In the genomic region with DNA sequence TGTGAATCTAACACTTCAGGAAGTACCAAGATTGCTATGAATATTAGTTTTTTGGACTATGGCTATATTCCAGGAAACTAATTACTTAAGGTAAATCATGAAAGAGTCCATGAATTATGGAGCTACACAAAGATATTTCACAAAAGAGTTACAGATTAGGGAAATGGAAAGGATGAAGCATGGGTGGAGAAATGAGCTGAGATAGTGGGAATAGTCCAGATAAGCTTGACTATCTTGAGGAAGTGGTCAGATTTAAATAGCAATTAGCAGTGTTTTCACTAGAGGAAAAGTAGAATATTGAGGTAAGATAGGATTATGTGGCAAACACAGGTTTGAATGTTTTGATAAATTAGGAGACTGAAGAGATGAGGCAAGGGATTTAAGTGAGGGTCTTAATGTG, we compare ENCODE assay signal across 22 cellular contexts. TPM values are rescaled to one million over a fixed set of nuclear protein-coding genes. Genes with fewer than 3 reads are reported as not detected.
DNase-seq lines count a peak whose midpoint lies in the region; TF ChIP-seq lines count a peak whose summit lies in the region.
"Had no signal": no experiment of that assay in that cellular context is flagged by ENCODE, and none has a peak within 500 bp of the region (broad histone marks: within the 10 kb centered on the region; RNA-seq: fewer than 3 reads in every experiment).

No MANE protein-coding gene starts in this region.

- H3K27ac ChIP-seq in ascending aorta (peak overlapping the region; percentile 68 to 80), hepatocyte (peak overlapping the region; percentile 17), suprapubic skin (peak overlapping the region; percentile 65)
- H3K27ac ChIP-seq: 22Rv1, HL-60 had no signal

- H3K27me3 ChIP-seq in ascending aorta (no peaks in the 10 kb centered on the region), hepatocyte (no peaks in the 10 kb centered on the region), suprapubic skin (no peaks in the 10 kb centered on the region)

- H3K36me3 Mint-ChIP-seq in progenitor cell of endocrine pancreas (ENCODE audit: insufficient read depth) = no peaks in the 10 kb centered on the region
- H3K36me3 Mint-ChIP-seq: naive thymus-derived CD8-positive, alpha-beta T cell; type B pancreatic cell had no signal

- TF ChIP-seq POLR2A in suprapubic skin (IDR thresholded peaks at IDR 0.05) = no peak

- TF ChIP-seq EP300 in suprapubic skin (IDR thresholded peaks at IDR 0.05) = no peak

- H3K9me3 Mint-ChIP-seq in progenitor cell of endocrine pancreas (ENCODE audit: low read depth) = peaks cover 20% of the 10 kb centered on the region

- H4K20me1 ChIP-seq in hepatocyte (ENCODE audit: insufficient read depth, poor library complexity, severe bottlenecking) = no peaks in the 10 kb centered on the region

- H3K9me3 ChIP-seq in ascending aorta (no peaks in the 10 kb centered on the region), hepatocyte (ENCODE audit: low read depth) (no peaks in the 10 kb centered on the region), suprapubic skin (no peaks in the 10 kb centered on the region)

- no peak for TF ChIP-seq CTCF in ascending aorta (IDR thresholded peaks at IDR 0.05)
- TF ChIP-seq CTCF in hepatocyte (IDR thresholded peaks at IDR 0.05; ENCODE audit: poor library complexity) = no peak
- no peak for TF ChIP-seq CTCF in suprapubic skin (IDR thresholded peaks at IDR 0.05)
- TF ChIP-seq CTCF in progenitor cell of endocrine pancreas (IDR thresholded peaks at IDR 0.05; ENCODE audit: unreplicated experiment) = no peak

- H3K4me1 ChIP-seq in ascending aorta (peaks cover 0 to 2% of the 10 kb centered on the region in 2 donors), hepatocyte (ENCODE audit: insufficient read depth) (no peaks in the 10 kb centered on the region), suprapubic skin (peaks cover 8% of the 10 kb centered on the region)

- intact Hi-C loops in ascending aorta (cut with DNase I) = loop anchor here (5.0 kb wide), 1 partner anchor 40 kb away; a partner anchor contains a TSS

- DNase-seq in DMS53 (lab: John Stamatoyannopoulos, UW) (peak; percentile 39), DMS53 treated with DMSO at 0.1 percent for 48 hours (lab: John Stamatoyannopoulos, UW; ENCODE audit: unreplicated experiment) (no peak), ascending aorta (ENCODE audit: low spot score in 2 of 2) (no peak), hepatocyte (ENCODE audit: low spot score) (no peak), suprapubic skin (ENCODE audit: low spot score in 2 of 2) (no peak), NCI-H2171 (lab: John Stamatoyannopoulos, UW) (no peak), progenitor cell of endocrine pancreas (ENCODE audit: low spot score, unreplicated experiment) (no peak)
- DNase-seq in central memory CD4-positive, alpha-beta T cell = no peak
- DNase-seq: activated CD8-positive, alpha-beta T cell treated with anti-CD3 and anti-CD28 coated beads for 36 hours; activated T-cell treated with anti-CD3 and anti-CD28 coated beads, Interleukin-2, amount 50 U/mL, for 48 hours; C1 segment of cervical spinal cord; DMS79; effector CD4-positive, alpha-beta T cell; GOT3; naive thymus-derived CD8-positive, alpha-beta T cell; NCI-H1092 treated with DMSO at 0.1 percent for 48 hours; NCI-H82; stimulated activated CD4-positive, alpha-beta T cell treated with anti-CD3 and anti-CD28 coated beads, Interleukin-15, amount 100 ng/mL, for 24 hours; stimulated activated naive B cell treated with anti-CD40 and anti-IgM and Interleukin-4, amounts not matched to agents 10 μg/mL and 1 μg/mL and 100 μg/mL, for 72 hours had no signal

- H3K79me2 ChIP-seq in hepatocyte = no peaks in the 10 kb centered on the region

- no peak overlapping the region for H3K4me3 ChIP-seq in ascending aorta
- no peak overlapping the region for H3K4me3 ChIP-seq in hepatocyte
- no peak overlapping the region for H3K4me3 ChIP-seq in suprapubic skin

- no peak overlapping the region for H2AFZ ChIP-seq in hepatocyte

- H3K36me3 ChIP-seq in ascending aorta (no peaks in the 10 kb centered on the region), hepatocyte (replicated peaks; ENCODE audit: insufficient read depth, low read depth) (no peaks in the 10 kb centered on the region), suprapubic skin (no peaks in the 10 kb centered on the region)

- peaks cover 6% of the 10 kb centered on the region for H3K4me1 Mint-ChIP-seq in progenitor cell of endocrine pancreas (ENCODE audit: low read depth)

- no peak overlapping the region for H3K4me3 Mint-ChIP-seq in progenitor cell of endocrine pancreas (ENCODE audit: low read depth)
- H3K4me3 Mint-ChIP-seq: activated CD8-positive, alpha-beta T cell treated with anti-CD3 and anti-CD28 coated beads for 36 hours; naive thymus-derived CD8-positive, alpha-beta T cell; stimulated activated naive B cell treated with anti-CD40 and anti-IgM and Interleukin-4, amounts not matched to agents 10 μg/mL and 1 μg/mL and 100 μg/mL, for 72 hours; type B pancreatic cell had no signal

- no peak overlapping the region for H3K4me2 ChIP-seq in hepatocyte

- no peak overlapping the region for H3K27ac Mint-ChIP-seq in progenitor cell of endocrine pancreas
- H3K27ac Mint-ChIP-seq: activated CD8-positive, alpha-beta T cell treated with anti-CD3 and anti-CD28 coated beads for 36 hours; naive thymus-derived CD8-positive, alpha-beta T cell; stimulated activated naive B cell treated with anti-CD40 and anti-IgM and Interleukin-4, amounts not matched to agents 10 μg/mL and 1 μg/mL and 100 μg/mL, for 72 hours; type B pancreatic cell had no signal

- no peaks in the 10 kb centered on the region for H3K27me3 Mint-ChIP-seq in progenitor cell of endocrine pancreas
- H3K27me3 Mint-ChIP-seq: activated CD8-positive, alpha-beta T cell treated with anti-CD3 and anti-CD28 coated beads for 36 hours; naive thymus-derived CD8-positive, alpha-beta T cell; stimulated activated naive B cell treated with anti-CD40 and anti-IgM and Interleukin-4, amounts not matched to agents 10 μg/mL and 1 μg/mL and 100 μg/mL, for 72 hours; type B pancreatic cell had no signal

- no peaks in the 10 kb centered on the region for H3K9me2 ChIP-seq in hepatocyte (replicated peaks; ENCODE audit: insufficient read depth)

RNA-seq across cellular contexts. Expression of a gene that starts 42.1 kb away (rescaled TPM):
- total RNA-seq in ascending aorta = 43.4 TPM
- 47.4 and 50.9 TPM in 2 replicates for total RNA-seq in hepatocyte
- 28.7 and 34.0 TPM in 2 replicates for polyA plus RNA-seq in hepatocyte
- total RNA-seq in suprapubic skin = 10 to 100 TPM in 3 of 4 donors, 1 to 10 TPM in 1; 9.1 to 12.7 (median 10.4) TPM
- 21.8 and 22.2 TPM in 2 replicates for total RNA-seq in progenitor cell of endocrine pancreas

Comparison
In these comparisons a context has a peak if more than half of its experiments do, and no peak if none do; other contexts are left out.
1. H3K27ac ChIP-seq: peak in every context shown above with its lines; median percentile 74 in ascending aorta; 65 in suprapubic skin; 17 in hepatocyte.